Comparison of ENCODE assay signal across 29 cellular contexts in the genomic region with DNA sequence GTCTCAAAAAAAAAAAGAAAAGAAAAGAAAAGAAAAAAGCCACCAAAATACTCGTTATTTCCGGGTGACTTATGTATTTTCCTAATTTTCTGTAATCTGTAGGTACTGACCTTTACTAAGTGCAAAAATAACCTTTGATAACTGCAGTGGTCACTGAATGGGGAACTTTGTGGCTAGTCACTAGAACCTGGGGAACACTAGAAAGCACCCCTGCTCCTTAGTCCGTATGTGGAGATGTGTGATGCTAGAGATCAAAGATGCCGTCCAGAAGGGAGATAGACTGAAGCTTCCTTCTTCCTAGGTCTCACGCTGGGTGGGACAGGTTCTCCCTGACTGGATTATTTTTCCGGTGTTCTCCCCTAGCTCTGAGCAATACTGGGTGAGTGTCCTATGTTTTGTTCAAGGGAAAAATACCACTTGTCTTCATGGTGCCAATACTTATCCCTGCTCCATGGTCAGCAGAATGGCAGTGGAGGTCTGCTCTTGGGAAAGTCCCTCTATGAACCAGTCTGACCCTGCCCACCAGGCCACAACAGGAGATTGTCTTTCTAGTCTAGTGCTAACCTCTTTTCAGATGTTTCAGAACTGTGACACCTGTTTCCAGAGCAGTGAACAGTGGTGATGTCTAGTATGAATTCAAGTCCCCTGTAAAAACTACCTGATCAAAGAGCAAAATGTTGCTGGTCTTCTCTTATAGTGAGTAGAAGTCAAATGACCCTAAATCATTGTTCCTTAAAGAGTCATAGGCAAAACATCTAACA. TPM values are rescaled to one million over a fixed set of nuclear protein-coding genes. Genes with fewer than 3 reads are reported as not detected.
DNase-seq lines count a peak whose midpoint lies in the region; ATAC-seq, FAIRE-seq and TF ChIP-seq lines count a peak whose summit lies in the region.
"Had no signal": no experiment of that assay in that cellular context is flagged by ENCODE, and none has a peak within 500 bp of the region (broad histone marks: within the 10 kb centered on the region; RNA-seq: fewer than 3 reads in every experiment).

No MANE protein-coding gene starts in this region.

- H3K9me3 ChIP-seq in cardiac muscle cell (ENCODE audit: low read depth) (no peaks in the 10 kb centered on the region), heart left ventricle (no peaks in the 10 kb centered on the region)
- H3K9me3 ChIP-seq: BLaER1 treated with 17β-estradiol and CSF1 and Interleukin-3, amounts not matched to agents 10 nM and 100 nM; gastroesophageal sphincter; upper lobe of left lung had no signal

- POLR2A ChIA-PET in naive thymus-derived CD8-positive, alpha-beta T cell (lab: Charles Lee) = no interaction called here

- H3K36me3 Mint-ChIP-seq in activated naive CD4-positive, alpha-beta T cell treated with anti-CD3 and anti-CD28 coated beads, Interleukin-2, amount 50 U/mL, for 72 hours = peaks cover 0 to 8% of the 10 kb centered on the region in 2 donors
- peaks cover 0 to 49% (median 18%) of the 10 kb centered on the region in 3 donors for H3K36me3 Mint-ChIP-seq in naive thymus-derived CD8-positive, alpha-beta T cell
- peaks cover 42% of the 10 kb centered on the region for H3K36me3 Mint-ChIP-seq in stimulated activated naive CD8-positive, alpha-beta T cell treated with anti-CD3 and anti-CD28 coated beads, Interleukin-15, Interleukin-2, amounts not matched to agents 100 ng/mL and 50 ng/mL, for 24 hours (ENCODE audit: low read depth)

- ATAC-seq in heart left ventricle = no peak
- peak; percentile 20 to 75 for ATAC-seq in activated naive CD4-positive, alpha-beta T cell treated with anti-CD3 and anti-CD28 coated beads, Interleukin-2, amount 50 U/mL, for 72 hours
- ATAC-seq in naive thymus-derived CD8-positive, alpha-beta T cell = peak; percentile 16 to 18
- ATAC-seq in GM19395 (IDR thresholded peaks at IDR 0.05; ENCODE audit: unreplicated experiment) = no peak
- ATAC-seq: activated CD4-positive, CD25-positive, alpha-beta regulatory T cell treated with anti-CD3 and anti-CD28 coated beads, Interleukin-2, amount 50 U/mL, for 24 hours; gastroesophageal sphincter; HCT116; left cardiac atrium; T-cell had no signal

- H3K27me3 Mint-ChIP-seq in naive thymus-derived CD8-positive, alpha-beta T cell = no peaks in the 10 kb centered on the region
- H3K27me3 Mint-ChIP-seq in stimulated activated naive CD8-positive, alpha-beta T cell treated with anti-CD3 and anti-CD28 coated beads, Interleukin-15, Interleukin-2, amounts not matched to agents 100 ng/mL and 50 ng/mL, for 24 hours = no peaks in the 10 kb centered on the region
- H3K27me3 Mint-ChIP-seq: T-cell had no signal

- no peak for FAIRE-seq in urothelium cell line (lab: Jason Lieb, UNC)
- FAIRE-seq: D721Med, endothelial cell of umbilical vein, small intestine had no signal

- no peak overlapping the region for H3K4me3 ChIP-seq in cardiac muscle cell
- no peak overlapping the region for H3K4me3 ChIP-seq in heart left ventricle
- H3K4me3 ChIP-seq: BLaER1 treated with 17β-estradiol and CSF1 and Interleukin-3, amounts not matched to agents 10 nM and 100 nM; gastroesophageal sphincter; upper lobe of left lung had no signal

- H3K27me3 ChIP-seq in cardiac muscle cell (no peaks in the 10 kb centered on the region), heart left ventricle (no peaks in the 10 kb centered on the region)
- H3K27me3 ChIP-seq: BLaER1 treated with 17β-estradiol and CSF1 and Interleukin-3, amounts not matched to agents 10 nM and 100 nM; gastroesophageal sphincter; upper lobe of left lung had no signal

- DNase-seq in cardiac muscle cell (ENCODE audit: low read depth in 1 of 2, low spot score in 1 of 2) (no peak), heart left ventricle (no peak), NCI-H2029 (lab: John Stamatoyannopoulos, UW) (no peak), urothelium cell line (ENCODE audit: low spot score) (no peak)
- no peak for DNase-seq in activated naive CD4-positive, alpha-beta T cell treated with anti-CD3 and anti-CD28 coated beads, Interleukin-2, amount 50 U/mL, for 72 hours (ENCODE audit: low spot score in 2 of 2)
- DNase-seq in naive thymus-derived CD8-positive, alpha-beta T cell = no peak
- DNase-seq: activated CD8-positive, alpha-beta memory T cell treated with anti-CD3 and anti-CD28 coated beads for 24 hours; cerebellar nuclear complex; hippocampal formation; left cardiac atrium; mammary epithelial cell; NCI-H1092 treated with DMSO at 0.1 percent for 48 hours; NCI-H187 treated with DMSO at 0.1 percent for 48 hours; NCI-H69; RPMI8226; small intestine; stimulated activated CD4-positive, alpha-beta T cell treated with anti-CD3 and anti-CD28 coated beads, Interleukin-1b, Interleukin-23, amount 100 ng/mL, for 48 hours; stimulated activated CD8-positive, alpha-beta memory T cell treated with anti-CD3 and anti-CD28 coated beads, Interleukin-4, amount 100 ng/mL, for 48 hours; substantia nigra; T-cell; upper lobe of left lung had no signal

- H3K4me1 Mint-ChIP-seq in naive thymus-derived CD8-positive, alpha-beta T cell = peaks cover 0 to 7% (median 3%) of the 10 kb centered on the region in 4 donors
- peaks cover 12% of the 10 kb centered on the region for H3K4me1 Mint-ChIP-seq in stimulated activated naive CD8-positive, alpha-beta T cell treated with anti-CD3 and anti-CD28 coated beads, Interleukin-15, Interleukin-2, amounts not matched to agents 100 ng/mL and 50 ng/mL, for 24 hours (ENCODE audit: low read depth)
- H3K4me1 Mint-ChIP-seq: T-cell had no signal

- H3K27ac ChIP-seq in cardiac muscle cell (peak overlapping the region; percentile 47), heart left ventricle (no peak overlapping the region)
- H3K27ac ChIP-seq: BLaER1 treated with 17β-estradiol and CSF1 and Interleukin-3, amounts not matched to agents 10 nM and 100 nM; gastroesophageal sphincter; upper lobe of left lung had no signal

- H3K4me3 Mint-ChIP-seq in naive thymus-derived CD8-positive, alpha-beta T cell = no peak overlapping the region
- no peak overlapping the region for H3K4me3 Mint-ChIP-seq in stimulated activated naive CD8-positive, alpha-beta T cell treated with anti-CD3 and anti-CD28 coated beads, Interleukin-15, Interleukin-2, amounts not matched to agents 100 ng/mL and 50 ng/mL, for 24 hours
- H3K4me3 Mint-ChIP-seq: T-cell had no signal

- no peaks in the 10 kb centered on the region for H3K9me3 Mint-ChIP-seq in activated naive CD4-positive, alpha-beta T cell treated with anti-CD3 and anti-CD28 coated beads, Interleukin-2, amount 50 U/mL, for 72 hours
- H3K9me3 Mint-ChIP-seq in naive thymus-derived CD8-positive, alpha-beta T cell = no peaks in the 10 kb centered on the region
- H3K9me3 Mint-ChIP-seq in stimulated activated naive CD8-positive, alpha-beta T cell treated with anti-CD3 and anti-CD28 coated beads, Interleukin-15, Interleukin-2, amounts not matched to agents 100 ng/mL and 50 ng/mL, for 24 hours = no peaks in the 10 kb centered on the region
- H3K9me3 Mint-ChIP-seq: T-cell had no signal

- peaks cover 18% of the 10 kb centered on the region for H3K36me3 ChIP-seq in cardiac muscle cell
- peaks cover 0 to 71% (median 57%) of the 10 kb centered on the region in 9 donors for H3K36me3 ChIP-seq in heart left ventricle

- TF ChIP-seq CTCF in cardiac muscle cell (IDR thresholded peaks at IDR 0.05; ENCODE audit: low read depth, low read length) = no peak
- TF ChIP-seq CTCF in heart left ventricle (IDR thresholded peaks at IDR 0.05) = no peak

- 81 to 93% (median 89%) methylated on average over 6 of the region's 6 CpGs for WGBS in heart left ventricle, 4 donors

- H3K27ac Mint-ChIP-seq in activated naive CD4-positive, alpha-beta T cell treated with anti-CD3 and anti-CD28 coated beads, Interleukin-2, amount 50 U/mL, for 72 hours = peak overlapping the region; percentile 55 to 75
- peak overlapping the region in 8 of 10 donors; percentile 2 to 73 (median 36) for H3K27ac Mint-ChIP-seq in naive thymus-derived CD8-positive, alpha-beta T cell
- peak overlapping the region; percentile 82 for H3K27ac Mint-ChIP-seq in stimulated activated naive CD8-positive, alpha-beta T cell treated with anti-CD3 and anti-CD28 coated beads, Interleukin-15, Interleukin-2, amounts not matched to agents 100 ng/mL and 50 ng/mL, for 24 hours

- H3K4me1 ChIP-seq in cardiac muscle cell (ENCODE audit: low read depth) (no peaks in the 10 kb centered on the region), heart left ventricle (no peaks in the 10 kb centered on the region)
- H3K4me1 ChIP-seq: gastroesophageal sphincter, upper lobe of left lung had no signal

- intact Hi-C loops in heart left ventricle (cut with DNase I) = no loop called here

- TF ChIP-seq POLR2A in heart left ventricle (IDR thresholded peaks at IDR 0.05) = no peak

RNA-seq across cellular contexts. Expression of a gene that starts 39.9 kb away (rescaled TPM):
- 30.8 and 32.6 TPM in 2 replicates for total RNA-seq in cardiac muscle cell
- 39.6 and 43.1 TPM in 2 replicates for polyA plus RNA-seq in cardiac muscle cell
- 10 to 100 TPM in 8 of 9 donors, 1 to 10 TPM in 1; 9.2 to 18.9 (median 12.5) TPM for total RNA-seq in heart left ventricle
- polyA plus RNA-seq in heart left ventricle = 10 to 100 TPM in 1 of 2 donors, 1 to 10 TPM in 1; 8.3 to 17.5 TPM
- total RNA-seq in activated naive CD4-positive, alpha-beta T cell treated with anti-CD3 and anti-CD28 coated beads, Interleukin-2, amount 50 U/mL, for 72 hours = 10 to 100 TPM; 40.0 to 55.8 TPM
- total RNA-seq in naive thymus-derived CD8-positive, alpha-beta T cell = 10 to 100 TPM; 44.3 to 47.3 TPM
- 10 to 100 TPM; 43.1 to 56.8 (median 45.1) TPM for polyA plus RNA-seq in naive thymus-derived CD8-positive, alpha-beta T cell

Comparison
In these comparisons a context has a peak if more than half of its experiments do, and no peak if none do; other contexts are left out.
1. ATAC-seq: peak in activated naive CD4-positive, alpha-beta T cell treated with anti-CD3 and anti-CD28 coated beads, Interleukin-2, amount 50 U/mL, for 72 hours (2 of 2) and naive thymus-derived CD8-positive, alpha-beta T cell (2 of 2); none in heart left ventricle (0 of 4) and GM19395 (single experiment).
2. Peak in every context shown above with its lines, with median percentiles within 50 percentile points of each other: H3K27ac Mint-ChIP-seq.